1 cellular context compared by ENCODE assay signal in the genomic region with DNA sequence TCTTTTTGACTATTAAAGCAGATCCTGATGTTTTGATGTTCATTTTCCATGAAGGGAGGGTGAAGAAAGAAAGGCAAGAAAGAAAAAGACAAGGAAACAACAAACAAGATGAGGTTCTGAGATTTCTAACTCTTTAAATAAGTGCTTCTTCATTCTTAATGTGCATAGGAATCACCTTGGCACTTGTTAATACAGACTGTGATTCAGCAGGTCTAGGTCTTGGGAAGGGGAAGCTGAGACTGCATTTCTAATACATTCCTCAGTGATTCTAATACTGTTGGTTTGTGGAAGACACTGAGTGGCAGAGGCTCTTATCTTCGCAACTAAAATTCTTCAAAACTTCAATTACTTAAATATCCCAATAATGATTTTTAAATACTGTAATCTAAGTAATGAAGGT.
TF ChIP-seq lines count a peak whose summit lies in the region.

No MANE protein-coding gene starts in this region.

TF ChIP-seq in H1, 55 proteins besides CTCF, POLR2A, EP300 and RAD21:
- no peak for TF ChIP-seq HDAC2 (IDR thresholded peaks at IDR 0.05; ENCODE audit: borderline replicate concordance in 1 of 2, low read depth in 2 of 2, low read length in 2 of 2)
- peak; percentile 84 for TF ChIP-seq BACH1 (IDR thresholded peaks at IDR 0.05; ENCODE audit: low read length)
